In genomic region chr12:26689281-26689841, GRCh38 we compare ENCODE assay signal across 16 cellular contexts.
"Had no signal": no experiment of that assay in that cellular context is flagged by ENCODE, and none has a peak within 500 bp of the region (broad histone marks: within the 10 kb centered on the region; RNA-seq: fewer than 3 reads in every experiment).

No MANE protein-coding gene starts in this region.

- ATAC-seq: activated CD8-positive, alpha-beta T cell treated with anti-CD3 and anti-CD28 coated beads for 36 hours; activated naive CD8-positive, alpha-beta T cell treated with anti-CD3 and anti-CD28 coated beads, Interleukin-2, amount 50 U/mL, for 24 hours; activated T-helper 17 cell treated with anti-CD3 and anti-CD28 coated beads, Interleukin-2, amount 50 U/mL, for 72 hours; lower lobe of right lung; stimulated activated naive B cell treated with anti-CD40 and anti-IgM and Interleukin-4, amounts not matched to agents 10 μg/mL and 1 μg/mL and 100 μg/mL, for 72 hours had no signal

- H3K4me1 ChIP-seq: lower lobe of right lung had no signal

- H3K9me3 ChIP-seq: lower lobe of right lung had no signal

- H3K27ac ChIP-seq: lower lobe of right lung had no signal

- H3K4me3 ChIP-seq: lower lobe of right lung had no signal

- DNase-seq: activated CD4-positive, alpha-beta T cell treated with anti-CD3 and anti-CD28 coated beads, Interleukin-2, amount 10 ng/mL, durations not matched to agents 24 days and 14 days; activated CD8-positive, alpha-beta T cell treated with anti-CD3 and anti-CD28 coated beads for 36 hours; activated naive CD4-positive, alpha-beta T cell treated with Interleukin-2 at 50 U/mL for 16 hours; activated naive CD8-positive, alpha-beta T cell treated with anti-CD3 and anti-CD28 coated beads, Interleukin-2, amount 50 U/mL, for 24 hours; activated T-cell treated with anti-CD3 and anti-CD28 coated beads, Interleukin-2, amount 50 U/mL, for 1 hour; aorta; cerebellar nuclear complex; cortex of kidney; effector CD8-positive, alpha-beta T cell; left cardiac atrium; lower lobe of right lung; occipital lobe; posterior cingulate gyrus; stimulated activated naive B cell treated with anti-CD40 and anti-IgM and Interleukin-4, amounts not matched to agents 10 μg/mL and 1 μg/mL and 100 μg/mL, for 72 hours; T-helper 9 cell had no signal
